ENCODE assay signal across 8 cellular contexts in genomic region chr11:10459029-10459970, GRCh38. TPM values are rescaled to one million over a fixed set of nuclear protein-coding genes. Genes with fewer than 3 reads are reported as not detected.
DNase-seq lines count a peak whose midpoint lies in the region; ATAC-seq, FAIRE-seq and TF ChIP-seq lines count a peak whose summit lies in the region.

No MANE protein-coding gene starts in this region.

- H3K4me1 Mint-ChIP-seq in IgD-negative memory B cell = peaks cover 37 to 49% (median 40%) of the 10 kb centered on the region in 3 donors

- H3K9me3 Mint-ChIP-seq in IgD-negative memory B cell = no peaks in the 10 kb centered on the region

- H3K27ac Mint-ChIP-seq in IgD-negative memory B cell = peak overlapping the region; percentile 97 to 98 (median 98)

- peak overlapping the region; percentile 78 to 98 (median 92) for H3K4me3 Mint-ChIP-seq in IgD-negative memory B cell

- no peak overlapping the region for H3K4me3 ChIP-seq in fibroblast of pulmonary artery (replicated peaks; ENCODE audit: low read depth, low read length)

- no peak for FAIRE-seq in D721Med (lab: Jason Lieb, UNC)

- DNase-seq in ELR (ENCODE audit: low read depth) (peak; percentile 19), fibroblast of pulmonary artery (ENCODE audit: low read depth) (peak; percentile 10), NCI-H2107 treated with DMSO at 0.1 percent for 48 hours (lab: John Stamatoyannopoulos, UW; ENCODE audit: unreplicated experiment) (no peak), D721Med (ENCODE audit: insufficient read length, low spot score) (no peak)
- DNase-seq in activated CD4-positive, alpha-beta T cell treated with anti-CD3 and anti-CD28 coated beads, Interleukin-2, amount 50 U/mL, for 1 hour = peak; percentile 64
- DNase-seq in stimulated activated CD8-positive, alpha-beta memory T cell treated with anti-CD3 and anti-CD28 coated beads, Interleukin-2, amount 100 ng/mL, for 1 hour (ENCODE audit: low read depth in 2 of 2) = peak; percentile 17 to 26

- H3K27me3 Mint-ChIP-seq in IgD-negative memory B cell = no peaks in the 10 kb centered on the region

- TF ChIP-seq CTCF in fibroblast of pulmonary artery (IDR thresholded peaks at IDR 0.05; ENCODE audit: low read length, missing control alignments) (no peak), D721Med (IDR thresholded peaks at IDR 0.05; ENCODE audit: insufficient read depth, missing control alignments) (no peak)

- ATAC-seq in GM21367 (IDR thresholded peaks at IDR 0.05; ENCODE audit: unreplicated experiment) = peak; percentile 41

- H3K36me3 Mint-ChIP-seq in IgD-negative memory B cell = peaks cover 2% of the 10 kb centered on the region

RNA-seq across cellular contexts. Expression of gene AMPD3, which starts 4.2 kb away (rescaled TPM):
- 30.7 TPM for polyA plus RNA-seq in IgD-negative memory B cell

Comparison
In these comparisons a context has a peak if more than half of its experiments do, and no peak if none do; other contexts are left out.
1. DNase-seq: peak in ELR (single experiment), activated CD4-positive, alpha-beta T cell treated with anti-CD3 and anti-CD28 coated beads, Interleukin-2, amount 50 U/mL, for 1 hour (single experiment), fibroblast of pulmonary artery (single experiment) and stimulated activated CD8-positive, alpha-beta memory T cell treated with anti-CD3 and anti-CD28 coated beads, Interleukin-2, amount 100 ng/mL, for 1 hour (2 of 2); none in NCI-H2107 treated with DMSO at 0.1 percent for 48 hours (single experiment) and D721Med (single experiment).